25 cellular contexts compared by ENCODE assay signal in the genomic region with DNA sequence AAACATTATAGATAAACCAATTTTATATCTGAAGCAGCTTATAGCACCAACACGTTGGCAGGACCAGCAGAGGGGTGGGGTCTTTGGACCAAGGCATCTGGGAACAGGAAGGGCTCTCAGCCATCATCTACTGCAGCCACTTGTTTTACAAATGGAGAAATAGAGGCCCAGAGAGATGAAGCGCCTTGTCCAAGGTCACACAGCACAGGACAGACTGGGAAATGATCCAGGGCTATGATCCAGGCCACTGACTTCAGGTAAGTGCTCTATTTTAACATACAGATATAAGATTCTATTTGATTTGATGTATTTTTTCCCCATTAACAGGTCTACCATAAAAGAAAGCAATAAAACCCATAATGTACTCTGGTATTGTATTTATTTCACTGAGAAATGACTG.
"Had no signal": no experiment of that assay in that cellular context is flagged by ENCODE, and none has a peak within 500 bp of the region (broad histone marks: within the 10 kb centered on the region; RNA-seq: fewer than 3 reads in every experiment).

No MANE protein-coding gene starts in this region.

- FAIRE-seq: astrocyte, bronchial epithelial cell, colon, endometrium, frontal cortex had no signal

- H3K27me3 ChIP-seq: brain microvascular endothelial cell, heart left ventricle had no signal

- DNase-seq: activated B cell treated with CpG ODN at 0.5 μM for 24 hours; activated CD4-positive, alpha-beta T cell treated with anti-CD3 and anti-CD28 coated beads for 48 hours; activated CD4-positive, alpha-beta T cell treated with anti-CD3 and anti-CD28 coated beads, Interleukin-2, amount 50 U/mL, for 1 hour; activated CD4-positive, alpha-beta T cell treated with anti-CD3 and anti-CD28 coated beads, Interleukin-2, amount 50 U/mL, for 48 hours; activated CD8-positive, alpha-beta memory T cell treated with anti-CD3 and anti-CD28 coated beads for 24 hours; activated CD8-positive, alpha-beta T cell treated with anti-CD3 and anti-CD28 coated beads for 36 hours; activated effector memory CD4-positive, alpha-beta T cell treated with Interleukin-2 at 50 U/mL for 16 hours; activated gamma-delta T cell treated with Interleukin-2 at 50 U/mL for 16 hours; activated naive CD4-positive, alpha-beta T cell treated with anti-CD3 and anti-CD28 coated beads, Interleukin-2, amount 50 U/mL, for 16 hours; activated naive CD4-positive, alpha-beta T cell treated with Interleukin-2 at 50 U/mL for 16 hours; activated T-cell treated with anti-CD3 and anti-CD28 coated beads, Interleukin-2, amount 50 U/mL, for 4 hours; amniotic stem cell; anterior cingulate cortex; brain microvascular endothelial cell; effector CD8-positive, alpha-beta T cell; foreskin fibroblast; glutamatergic neuron; heart left ventricle; T-helper 9 cell; WERI-Rb-1 had no signal

- H3K9me3 ChIP-seq: heart left ventricle had no signal

- H3K27ac ChIP-seq: WERI-Rb-1 had no signal

- H3K4me3 ChIP-seq: heart left ventricle had no signal
